Comparison of ENCODE assay signal across 26 cellular contexts in the genomic region with DNA sequence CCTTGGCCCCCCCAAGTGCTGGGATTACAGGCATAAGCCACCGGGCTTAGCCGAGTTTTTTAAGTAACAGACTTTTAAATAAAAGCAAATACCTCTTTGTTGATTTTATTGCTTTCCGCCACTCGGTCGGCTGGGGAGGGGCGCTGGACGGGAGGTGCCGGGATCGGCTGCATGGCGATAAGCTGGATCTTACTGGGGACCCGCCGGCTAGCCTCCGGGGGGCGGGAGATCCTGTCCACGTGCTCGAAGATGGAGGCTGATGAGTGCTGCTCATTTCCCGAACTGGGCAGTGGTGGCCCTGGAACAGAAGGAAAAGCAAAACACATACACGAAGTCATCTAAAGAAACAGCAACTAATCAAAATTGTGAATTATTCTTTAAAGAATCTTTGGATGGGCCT.
"Had no signal": no experiment of that assay in that cellular context is flagged by ENCODE, and none has a peak within 500 bp of the region (broad histone marks: within the 10 kb centered on the region; RNA-seq: fewer than 3 reads in every experiment).

No MANE protein-coding gene starts in this region.

- H3K4me3 Mint-ChIP-seq: naive thymus-derived CD8-positive, alpha-beta T cell; natural killer cell treated with Interleukin-12 subunit alpha and Interleukin-12 subunit beta and Interleukin-15 and Interleukin-18, amount 100 ng/mL, for 72 hours; neural progenitor cell; stimulated activated effector memory CD8-positive, alpha-beta T cell treated with anti-CD3 and anti-CD28 coated beads, Interleukin-12 subunit alpha, Interleukin-12 subunit beta, amount 100 ng/mL, for 72 hours; stimulated activated naive B cell treated with anti-CD40 and anti-IgM and Interleukin-4, amounts not matched to agents 10 μg/mL and 1 μg/mL and 100 μg/mL, for 72 hours; stimulated activated naive CD8-positive, alpha-beta T cell treated with anti-CD3 and anti-CD28 coated beads, Interleukin-15, Interleukin-2, amounts not matched to agents 100 ng/mL and 50 ng/mL, for 24 hours had no signal

- H3K27me3 Mint-ChIP-seq: stimulated activated naive B cell treated with anti-CD40 and anti-IgM and Interleukin-4, amounts not matched to agents 10 μg/mL and 1 μg/mL and 100 μg/mL, for 72 hours; stimulated activated naive CD8-positive, alpha-beta T cell treated with anti-CD3 and anti-CD28 coated beads, Interleukin-15, Interleukin-2, amounts not matched to agents 100 ng/mL and 50 ng/mL, for 24 hours had no signal

- H3K4me3 ChIP-seq: neural progenitor cell, pancreas, psoas muscle, right lobe of liver, sigmoid colon, stomach, thoracic aorta, thyroid gland, tibial nerve, upper lobe of left lung, vagina had no signal

- H3K36me3 Mint-ChIP-seq: naive thymus-derived CD8-positive, alpha-beta T cell; natural killer cell treated with Interleukin-12 subunit alpha and Interleukin-12 subunit beta and Interleukin-15 and Interleukin-18, amount 100 ng/mL, for 72 hours; stimulated activated effector memory CD8-positive, alpha-beta T cell treated with anti-CD3 and anti-CD28 coated beads, Interleukin-12 subunit alpha, Interleukin-12 subunit beta, amount 100 ng/mL, for 72 hours; stimulated activated naive B cell treated with anti-CD40 and anti-IgM and Interleukin-4, amounts not matched to agents 10 μg/mL and 1 μg/mL and 100 μg/mL, for 72 hours had no signal

- ATAC-seq: naive thymus-derived CD8-positive, alpha-beta T cell; natural killer cell treated with Interleukin-12 subunit alpha and Interleukin-12 subunit beta and Interleukin-15 and Interleukin-18, amount 100 ng/mL, for 72 hours; pancreas; psoas muscle; right cardiac atrium; right lobe of liver; stimulated activated effector memory CD8-positive, alpha-beta T cell treated with anti-CD3 and anti-CD28 coated beads, Interleukin-12 subunit alpha, Interleukin-12 subunit beta, amount 100 ng/mL, for 72 hours; stimulated activated naive B cell treated with anti-CD40 and anti-IgM and Interleukin-4, amounts not matched to agents 10 μg/mL and 1 μg/mL and 100 μg/mL, for 72 hours had no signal

- H3K27ac Mint-ChIP-seq: naive thymus-derived CD8-positive, alpha-beta T cell; natural killer cell treated with Interleukin-12 subunit alpha and Interleukin-12 subunit beta and Interleukin-15 and Interleukin-18, amount 100 ng/mL, for 72 hours; neural progenitor cell; stimulated activated effector memory CD8-positive, alpha-beta T cell treated with anti-CD3 and anti-CD28 coated beads, Interleukin-12 subunit alpha, Interleukin-12 subunit beta, amount 100 ng/mL, for 72 hours; stimulated activated naive B cell treated with anti-CD40 and anti-IgM and Interleukin-4, amounts not matched to agents 10 μg/mL and 1 μg/mL and 100 μg/mL, for 72 hours; stimulated activated naive CD8-positive, alpha-beta T cell treated with anti-CD3 and anti-CD28 coated beads, Interleukin-15, Interleukin-2, amounts not matched to agents 100 ng/mL and 50 ng/mL, for 24 hours had no signal

- H3K27ac ChIP-seq: neural progenitor cell, neutrophil, pancreas, psoas muscle, right lobe of liver, sigmoid colon, stomach, thoracic aorta, thyroid gland, tibial nerve, upper lobe of left lung, vagina had no signal

- DNase-seq: naive thymus-derived CD8-positive, alpha-beta T cell; nucleus accumbens; pancreas; psoas muscle; right cardiac atrium; right lobe of liver; sigmoid colon; small intestine; stimulated activated CD4-positive, alpha-beta T cell treated with anti-CD3 and anti-CD28 coated beads, Interleukin-15, amount 100 ng/mL, for 24 hours; stimulated activated CD4-positive, alpha-beta T cell treated with anti-CD3 and anti-CD28 coated beads, Interleukin-2, amount 100 ng/mL, for 24 hours; stimulated activated CD4-positive, alpha-beta T cell treated with anti-CD3 and anti-CD28 coated beads, Interleukin-2, amount 100 ng/mL, for 48 hours; stimulated activated CD4-positive, alpha-beta T cell treated with anti-CD3 and anti-CD28 coated beads, Interleukin-4, amount 100 ng/mL, for 24 hours; stimulated activated naive B cell treated with anti-CD40 and anti-IgM and Interleukin-4, amounts not matched to agents 10 μg/mL and 1 μg/mL and 100 μg/mL, for 72 hours; stimulated activated naive CD4-positive, alpha-beta T cell treated with Interleukin-2 at 50 U/mL for 16 hours; stomach; thyroid gland; trophoblast cell had no signal

- H3K9me3 Mint-ChIP-seq: naive thymus-derived CD8-positive, alpha-beta T cell; natural killer cell treated with Interleukin-12 subunit alpha and Interleukin-12 subunit beta and Interleukin-15 and Interleukin-18, amount 100 ng/mL, for 72 hours; neural progenitor cell; stimulated activated effector memory CD8-positive, alpha-beta T cell treated with anti-CD3 and anti-CD28 coated beads, Interleukin-12 subunit alpha, Interleukin-12 subunit beta, amount 100 ng/mL, for 72 hours; stimulated activated naive CD8-positive, alpha-beta T cell treated with anti-CD3 and anti-CD28 coated beads, Interleukin-15, Interleukin-2, amounts not matched to agents 100 ng/mL and 50 ng/mL, for 24 hours had no signal
